7 cellular contexts compared by ENCODE assay signal in genomic region chr5:154038241-154038603, GRCh38. TPM values are rescaled to one million over a fixed set of nuclear protein-coding genes. Genes with fewer than 3 reads are reported as not detected.
DNase-seq lines count a peak whose midpoint lies in the region; ATAC-seq and TF ChIP-seq lines count a peak whose summit lies in the region.

No MANE protein-coding gene starts in this region.

- H3K4me1 ChIP-seq in HUES64 (ENCODE audit: insufficient read depth, low read length) = peaks cover 7% of the 10 kb centered on the region; the same call in 1 of the 2 replicates
- H3K4me1 ChIP-seq in esophagus squamous epithelium = peaks cover 7 to 55% (median 8%) of the 10 kb centered on the region in 3 donors
- peaks cover 12% of the 10 kb centered on the region for H3K4me1 ChIP-seq in neuron (ENCODE audit: insufficient read depth, low read length)
- peaks cover 1 to 3% of the 10 kb centered on the region in 2 donors for H3K4me1 ChIP-seq in aorta (ENCODE audit: control insufficient read depth in 1 of 2, insufficient read depth in 2 of 2, low read length in 2 of 2)

- in situ Hi-C loops in GM13976 (cut with MboI; ENCODE audit: low sequenced_read_pairs, unreplicated experiment) = no loop called here

- intact Hi-C loops in esophagus squamous epithelium (cut with DNase I) = no loop called here
- intact Hi-C loops in aorta (cut with DNase I) = no loop called here

- peak overlapping the region; percentile 94 for H3K4me3 Mint-ChIP-seq in WTC11

- no peaks in the 10 kb centered on the region; the same call in 1 of the 2 replicates for H3K27me3 Mint-ChIP-seq in WTC11 (ENCODE audit: low read depth)

- DNase-seq in GM13976 (ENCODE audit: low spot score) (peak; percentile 55), WTC11 (ENCODE audit: low spot score) (no peak), esophagus squamous epithelium (lab: John Stamatoyannopoulos, UW) (no peak), aorta (no peak)

- H3K27ac Mint-ChIP-seq in WTC11 = peak overlapping the region; percentile 75

- H3K4me1 Mint-ChIP-seq in WTC11 = peaks cover 17% of the 10 kb centered on the region

- 3% methylated on average over 13 of the region's 13 CpGs for WGBS in HUES64
- WGBS in esophagus squamous epithelium, 2 donors = 0% methylated on average over 10 to 13 of the region's 13 CpGs
- 0% methylated on average over 13 of the region's 13 CpGs for WGBS in aorta, 2 donors

- peak overlapping the region; percentile 79 for H3K9ac ChIP-seq in HUES64 (ENCODE audit: low read depth, low read length)

- H3K9me3 Mint-ChIP-seq in WTC11 = no peaks in the 10 kb centered on the region

- H3K9me3 ChIP-seq in HUES64 (ENCODE audit: insufficient read depth, low read depth, low read length) (no peaks in the 10 kb centered on the region), esophagus squamous epithelium (no peaks in the 10 kb centered on the region), neuron (ENCODE audit: low read length) (no peaks in the 10 kb centered on the region), aorta (ENCODE audit: control insufficient read depth, low read length) (no peaks in the 10 kb centered on the region)

- no peak for TF ChIP-seq POLR2A in esophagus squamous epithelium (IDR thresholded peaks at IDR 0.05)

- H3K36me3 Mint-ChIP-seq in WTC11 = no peaks in the 10 kb centered on the region

- H2AFZ ChIP-seq in neuron (ENCODE audit: low read depth, low read length) = peak overlapping the region; percentile 82

- TF ChIP-seq CTCF in GM13976 (IDR thresholded peaks at IDR 0.05; ENCODE audit: borderline replicate concordance, control extremely low read depth, extremely low read depth, insufficient read depth, missing control alignments) = no peak
- no peak for TF ChIP-seq CTCF in WTC11 (IDR thresholded peaks at IDR 0.05)
- TF ChIP-seq CTCF in esophagus squamous epithelium (IDR thresholded peaks at IDR 0.05) = no peak

- H3K4me3 ChIP-seq in HUES64 (ENCODE audit: low read length) = peak overlapping the region; percentile 92
- H3K4me3 ChIP-seq in esophagus squamous epithelium = peak overlapping the region; percentile 59 to 90 (median 74)
- peak overlapping the region; percentile 67 for H3K4me3 ChIP-seq in neuron (ENCODE audit: low read length)
- peak overlapping the region; percentile 66 to 84 for H3K4me3 ChIP-seq in aorta (ENCODE audit: low read length in 2 of 2)

- POLR2A ChIA-PET in WTC11 (lab: Charles Lee) = interaction anchor here (1.0 to 1.1 kb wide), 2 partner anchors 9 to 12 kb away, joined by 4 to 6 read pairs; no protein-coding TSS in a partner anchor

- CTCF ChIA-PET in WTC11 (lab: Charles Lee) = interaction anchor here (0.9 to 1.7 kb wide), 7 partner anchors 23 to 384 kb away, joined by 3 to 14 read pairs (median 4); no protein-coding TSS in a partner anchor

- H3K27me3 ChIP-seq in HUES64 (ENCODE audit: insufficient read depth, low read length) (no peaks in the 10 kb centered on the region), esophagus squamous epithelium (no peaks in the 10 kb centered on the region), neuron (ENCODE audit: insufficient read depth, low read length) (no peaks in the 10 kb centered on the region), aorta (ENCODE audit: control insufficient read depth in 1 of 2, insufficient read depth in 2 of 2, low read length in 1 of 2) (no peaks in the 10 kb centered on the region)

- H3K36me3 ChIP-seq in HUES64 (ENCODE audit: insufficient read depth, low read length) (0 out of 2 replicates have a peak, but pooled peaks cover 5% of the 10 kb centered on the region), esophagus squamous epithelium (peaks cover 0 to 10% (median 0%) of the 10 kb centered on the region in 3 donors), neuron (ENCODE audit: insufficient read depth, low read length) (peaks cover 10% of the 10 kb centered on the region), aorta (ENCODE audit: control insufficient read depth in 1 of 2, insufficient read depth in 2 of 2, low read length in 1 of 2) (no peaks in the 10 kb centered on the region)

- H3K27ac ChIP-seq in HUES64 (ENCODE audit: low read depth, low read length) (peak overlapping the region; percentile 58; the same call in 1 of the 2 replicates), esophagus squamous epithelium (peak overlapping the region; percentile 90 to 93 (median 92)), aorta (ENCODE audit: low read depth in 1 of 2, low read length in 2 of 2) (peak overlapping the region in 1 of 2 donors; percentile 58)

- peak; percentile 59 for ATAC-seq in GM21529 (IDR thresholded peaks at IDR 0.05; ENCODE audit: unreplicated experiment)
- peak; percentile 15 for ATAC-seq in WTC11
- peak; percentile 65 for ATAC-seq in aorta (ENCODE audit: low FRiP score)

TF ChIP-seq in WTC11, 78 proteins besides CTCF, POLR2A, EP300 and RAD21 (continues in another document):
- TF ChIP-seq EMX1 (CRISPR knock-in tag; IDR thresholded peaks at IDR 0.05) (no peak), ZNF425 (CRISPR knock-in tag; conservative IDR thresholded peaks at IDR 0.05) (no peak), ZBTB21 (CRISPR knock-in tag; IDR thresholded peaks at IDR 0.05; ENCODE audit: borderline replicate concordance) (no peak), ATF3 (CRISPR knock-in tag; conservative IDR thresholded peaks at IDR 0.05) (no peak), SOX15 (CRISPR knock-in tag; IDR thresholded peaks at IDR 0.05) (no peak), ZNF317 (CRISPR knock-in tag; IDR thresholded peaks at IDR 0.05; ENCODE audit: borderline replicate concordance, low read depth) (no peak), ATF1 (CRISPR knock-in tag; IDR thresholded peaks at IDR 0.05) (no peak), ZNF532 (CRISPR knock-in tag; IDR thresholded peaks at IDR 0.05; ENCODE audit: borderline replicate concordance) (no peak), FOXJ3 (CRISPR knock-in tag; IDR thresholded peaks at IDR 0.05; ENCODE audit: borderline replicate concordance) (no peak)

RNA-seq across cellular contexts. Expression of gene FAM114A2, which starts 0.5 kb away (rescaled TPM):
- 12.1 TPM for polyA plus RNA-seq in HUES64 (2013, experiment 1 of 2)
- 12.2 TPM for polyA plus RNA-seq in HUES64 (2013, experiment 2 of 2)
- total RNA-seq in WTC11 (2021) (10.1 to 12.2 TPM (median 10.7 TPM) in 3 replicates), esophagus squamous epithelium (10 to 100 TPM in 3 of 4 donors, 1 to 10 TPM in 1; 6.2 to 22.1 (median 19.5) TPM), aorta (10 to 100 TPM; 35.0 to 47.7 TPM)
- polyA plus RNA-seq in aorta = 10 to 100 TPM; 11.3 to 22.9 TPM

RNA-seq across cellular contexts. Expression of gene MFAP3, which starts 0.5 kb away (rescaled TPM):
- 18.4 TPM for polyA plus RNA-seq in HUES64 (2013, experiment 1 of 2)
- polyA plus RNA-seq in HUES64 (2013, experiment 2 of 2) = 25.7 TPM
- total RNA-seq in WTC11 (2021) (20.0 to 22.1 TPM (median 21.2 TPM) in 3 replicates), esophagus squamous epithelium (10 to 100 TPM; 29.0 to 58.1 (median 45.5) TPM), aorta (10 to 100 TPM; 31.9 to 38.0 TPM)
- polyA plus RNA-seq in aorta = 10 to 100 TPM in 1 of 2 donors, 1 to 10 TPM in 1; 6.8 to 11.2 TPM

Comparison
In these comparisons a context has a peak if more than half of its experiments do, and no peak if none do; other contexts are left out.
1. ATAC-seq: peak in every context shown above with its lines; median percentile 65 in aorta; 59 in GM21529; 15 in WTC11.